In the genomic region with DNA sequence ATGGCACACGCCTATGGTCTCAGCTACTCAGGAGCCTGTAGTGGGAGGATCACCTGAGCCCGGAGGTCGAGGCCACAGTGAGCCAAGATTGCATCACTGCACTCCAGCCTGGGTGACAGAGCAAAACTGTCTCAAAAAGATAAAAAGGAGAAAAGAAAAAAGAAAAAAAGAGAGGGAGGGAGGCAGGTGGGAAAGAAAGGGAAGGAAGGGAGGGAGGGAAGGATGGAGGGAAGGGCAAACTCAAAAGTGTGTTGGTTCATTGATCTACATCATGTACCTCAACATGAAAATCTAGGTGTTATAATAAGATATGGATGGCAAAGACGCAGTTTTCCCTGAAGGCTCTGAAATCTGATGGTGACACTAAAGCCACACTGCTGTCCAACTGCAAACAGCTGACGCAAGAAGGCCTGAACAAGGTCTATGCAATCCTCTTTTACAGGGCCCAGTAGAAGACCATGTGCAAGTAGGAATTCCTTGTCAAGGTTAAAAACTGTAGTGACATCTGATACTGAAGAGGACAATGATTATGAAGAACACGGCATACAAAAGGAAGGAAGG, we compare ENCODE assay signal across 1 cellular context.
A peak's percentile ranks its signal among the peaks of the same experiment; 100 is the strongest.
TF ChIP-seq lines count a peak whose summit lies in the region.

No MANE protein-coding gene starts in this region.

TF ChIP-seq in K562, 482 proteins besides CTCF, POLR2A, EP300 and RAD21 (continued from another document and continues in another):
- TF ChIP-seq, protein P1, sequence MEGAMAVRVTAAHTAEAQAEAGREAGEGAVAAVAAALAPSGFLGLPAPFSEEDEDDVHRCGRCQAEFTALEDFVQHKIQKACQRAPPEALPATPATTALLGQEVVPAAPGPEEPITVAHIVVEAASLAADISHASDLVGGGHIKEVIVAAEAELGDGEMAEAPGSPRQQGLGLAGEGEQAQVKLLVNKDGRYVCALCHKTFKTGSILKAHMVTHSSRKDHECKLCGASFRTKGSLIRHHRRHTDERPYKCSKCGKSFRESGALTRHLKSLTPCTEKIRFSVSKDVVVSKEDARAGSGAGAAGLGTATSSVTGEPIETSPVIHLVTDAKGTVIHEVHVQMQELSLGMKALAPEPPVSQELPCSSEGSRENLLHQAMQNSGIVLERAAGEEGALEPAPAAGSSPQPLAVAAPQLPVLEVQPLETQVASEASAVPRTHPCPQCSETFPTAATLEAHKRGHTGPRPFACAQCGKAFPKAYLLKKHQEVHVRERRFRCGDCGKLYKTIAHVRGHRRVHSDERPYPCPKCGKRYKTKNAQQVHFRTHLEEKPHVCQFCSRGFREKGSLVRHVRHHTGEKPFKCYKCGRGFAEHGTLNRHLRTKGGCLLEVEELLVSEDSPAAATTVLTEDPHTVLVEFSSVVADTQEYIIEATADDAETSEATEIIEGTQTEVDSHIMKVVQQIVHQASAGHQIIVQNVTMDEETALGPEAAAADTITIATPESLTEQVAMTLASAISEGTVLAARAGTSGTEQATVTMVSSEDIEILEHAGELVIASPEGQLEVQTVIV (CRISPR knock-in tag; IDR thresholded peaks at IDR 0.05; ENCODE audit: borderline replicate concordance), result no peak
- TF ChIP-seq C11orf30 (IDR thresholded peaks at IDR 0.05; ENCODE audit: low read depth), result peak; percentile 90
- TF ChIP-seq FIP1L1 (IDR thresholded peaks at IDR 0.05; ENCODE audit: low read depth, low read length, poor library complexity, severe bottlenecking), result no peak
- TF ChIP-seq, protein P2, sequence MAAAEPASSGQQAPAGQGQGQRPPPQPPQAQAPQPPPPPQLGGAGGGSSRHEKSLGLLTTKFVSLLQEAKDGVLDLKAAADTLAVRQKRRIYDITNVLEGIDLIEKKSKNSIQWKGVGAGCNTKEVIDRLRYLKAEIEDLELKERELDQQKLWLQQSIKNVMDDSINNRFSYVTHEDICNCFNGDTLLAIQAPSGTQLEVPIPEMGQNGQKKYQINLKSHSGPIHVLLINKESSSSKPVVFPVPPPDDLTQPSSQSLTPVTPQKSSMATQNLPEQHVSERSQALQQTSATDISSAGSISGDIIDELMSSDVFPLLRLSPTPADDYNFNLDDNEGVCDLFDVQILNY (CRISPR knock-in tag; IDR thresholded peaks at IDR 0.05), result no peak
- peak; percentile 67; the same call in 1 of the 2 replicates for TF ChIP-seq SMAD3 (CRISPR knock-in tag; conservative IDR thresholded peaks at IDR 0.05)
- no peak; the same call in 1 of the 2 replicates for TF ChIP-seq ETV5 (CRISPR knock-in tag; IDR thresholded peaks at IDR 0.05; ENCODE audit: low read depth)
- TF ChIP-seq, protein P3, sequence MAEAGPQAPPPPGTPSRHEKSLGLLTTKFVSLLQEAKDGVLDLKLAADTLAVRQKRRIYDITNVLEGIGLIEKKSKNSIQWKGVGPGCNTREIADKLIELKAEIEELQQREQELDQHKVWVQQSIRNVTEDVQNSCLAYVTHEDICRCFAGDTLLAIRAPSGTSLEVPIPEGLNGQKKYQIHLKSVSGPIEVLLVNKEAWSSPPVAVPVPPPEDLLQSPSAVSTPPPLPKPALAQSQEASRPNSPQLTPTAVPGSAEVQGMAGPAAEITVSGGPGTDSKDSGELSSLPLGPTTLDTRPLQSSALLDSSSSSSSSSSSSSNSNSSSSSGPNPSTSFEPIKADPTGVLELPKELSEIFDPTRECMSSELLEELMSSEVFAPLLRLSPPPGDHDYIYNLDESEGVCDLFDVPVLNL (CRISPR knock-in tag; IDR thresholded peaks at IDR 0.05; ENCODE audit: low read depth), result no peak
- no peak for TF ChIP-seq TCFL5 (CRISPR knock-in tag; conservative IDR thresholded peaks at IDR 0.05)
- no peak for TF ChIP-seq PURB (CRISPR knock-in tag; IDR thresholded peaks at IDR 0.05; ENCODE audit: low read depth)
- peak; percentile 94 for TF ChIP-seq ZEB2 (IDR thresholded peaks at IDR 0.05)
- TF ChIP-seq ZNF785 (CRISPR knock-in tag; IDR thresholded peaks at IDR 0.05), result no peak
- TF ChIP-seq NCOA2 (IDR thresholded peaks at IDR 0.05; ENCODE audit: partially characterized antibody in 2 of 2), result no peak
- TF ChIP-seq EGR1 (conservative IDR thresholded peaks at IDR 0.05), result no peak
- no peak for TF ChIP-seq CHD2 (IDR thresholded peaks at IDR 0.05; ENCODE audit: low read depth, low read length)
- TF ChIP-seq CCAR2 (IDR thresholded peaks at IDR 0.05; ENCODE audit: low read depth, low read length), result no peak
- TF ChIP-seq CCNT2 (IDR thresholded peaks at IDR 0.05; ENCODE audit: borderline replicate concordance, extremely low read depth, insufficient read length, low read depth, low read length), result no peak
- TF ChIP-seq PTBP1 (IDR thresholded peaks at IDR 0.05; ENCODE audit: low read depth, low read length), result no peak
- no peak for TF ChIP-seq ZNF12 (CRISPR knock-in tag; IDR thresholded peaks at IDR 0.05)
- TF ChIP-seq SAFB2 (IDR thresholded peaks at IDR 0.05; ENCODE audit: borderline replicate concordance, low read depth, low read length, severe bottlenecking), result no peak
- no peak for TF ChIP-seq HNRNPL (IDR thresholded peaks at IDR 0.05; ENCODE audit: low read depth, low read length)
- TF ChIP-seq, protein P4, sequence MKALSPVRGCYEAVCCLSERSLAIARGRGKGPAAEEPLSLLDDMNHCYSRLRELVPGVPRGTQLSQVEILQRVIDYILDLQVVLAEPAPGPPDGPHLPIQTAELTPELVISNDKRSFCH (CRISPR knock-in tag; IDR thresholded peaks at IDR 0.05), result no peak
- TF ChIP-seq, protein P4 (tag; IDR thresholded peaks at IDR 0.05), result no peak
- TF ChIP-seq CHCHD3 (CRISPR knock-in tag; IDR thresholded peaks at IDR 0.05), result no peak
- TF ChIP-seq, protein P5, sequence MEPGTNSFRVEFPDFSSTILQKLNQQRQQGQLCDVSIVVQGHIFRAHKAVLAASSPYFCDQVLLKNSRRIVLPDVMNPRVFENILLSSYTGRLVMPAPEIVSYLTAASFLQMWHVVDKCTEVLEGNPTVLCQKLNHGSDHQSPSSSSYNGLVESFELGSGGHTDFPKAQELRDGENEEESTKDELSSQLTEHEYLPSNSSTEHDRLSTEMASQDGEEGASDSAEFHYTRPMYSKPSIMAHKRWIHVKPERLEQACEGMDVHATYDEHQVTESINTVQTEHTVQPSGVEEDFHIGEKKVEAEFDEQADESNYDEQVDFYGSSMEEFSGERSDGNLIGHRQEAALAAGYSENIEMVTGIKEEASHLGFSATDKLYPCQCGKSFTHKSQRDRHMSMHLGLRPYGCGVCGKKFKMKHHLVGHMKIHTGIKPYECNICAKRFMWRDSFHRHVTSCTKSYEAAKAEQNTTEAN (CRISPR knock-in tag; IDR thresholded peaks at IDR 0.05), result no peak
- TF ChIP-seq, protein P6, sequence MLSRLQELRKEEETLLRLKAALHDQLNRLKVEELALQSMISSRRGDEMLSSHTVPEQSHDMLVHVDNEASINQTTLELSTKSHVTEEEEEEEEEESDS (CRISPR knock-in tag; IDR thresholded peaks at IDR 0.05), result no peak
- no peak for TF ChIP-seq NELFE (IDR thresholded peaks at IDR 0.05; ENCODE audit: insufficient read depth, insufficient read length)
- no peak for TF ChIP-seq ZFPM2 (CRISPR knock-in tag; IDR thresholded peaks at IDR 0.05)
- 0 out of 4 replicates have a peak, but pooled peaks of 1 of the 2 experiments have one; percentile 40 for TF ChIP-seq SRF (CRISPR knock-in tag; IDR thresholded peaks at IDR 0.05)
- no peak for TF ChIP-seq RFX5 (IDR thresholded peaks at IDR 0.05; ENCODE audit: low read depth, low read length)
- TF ChIP-seq, protein P7, sequence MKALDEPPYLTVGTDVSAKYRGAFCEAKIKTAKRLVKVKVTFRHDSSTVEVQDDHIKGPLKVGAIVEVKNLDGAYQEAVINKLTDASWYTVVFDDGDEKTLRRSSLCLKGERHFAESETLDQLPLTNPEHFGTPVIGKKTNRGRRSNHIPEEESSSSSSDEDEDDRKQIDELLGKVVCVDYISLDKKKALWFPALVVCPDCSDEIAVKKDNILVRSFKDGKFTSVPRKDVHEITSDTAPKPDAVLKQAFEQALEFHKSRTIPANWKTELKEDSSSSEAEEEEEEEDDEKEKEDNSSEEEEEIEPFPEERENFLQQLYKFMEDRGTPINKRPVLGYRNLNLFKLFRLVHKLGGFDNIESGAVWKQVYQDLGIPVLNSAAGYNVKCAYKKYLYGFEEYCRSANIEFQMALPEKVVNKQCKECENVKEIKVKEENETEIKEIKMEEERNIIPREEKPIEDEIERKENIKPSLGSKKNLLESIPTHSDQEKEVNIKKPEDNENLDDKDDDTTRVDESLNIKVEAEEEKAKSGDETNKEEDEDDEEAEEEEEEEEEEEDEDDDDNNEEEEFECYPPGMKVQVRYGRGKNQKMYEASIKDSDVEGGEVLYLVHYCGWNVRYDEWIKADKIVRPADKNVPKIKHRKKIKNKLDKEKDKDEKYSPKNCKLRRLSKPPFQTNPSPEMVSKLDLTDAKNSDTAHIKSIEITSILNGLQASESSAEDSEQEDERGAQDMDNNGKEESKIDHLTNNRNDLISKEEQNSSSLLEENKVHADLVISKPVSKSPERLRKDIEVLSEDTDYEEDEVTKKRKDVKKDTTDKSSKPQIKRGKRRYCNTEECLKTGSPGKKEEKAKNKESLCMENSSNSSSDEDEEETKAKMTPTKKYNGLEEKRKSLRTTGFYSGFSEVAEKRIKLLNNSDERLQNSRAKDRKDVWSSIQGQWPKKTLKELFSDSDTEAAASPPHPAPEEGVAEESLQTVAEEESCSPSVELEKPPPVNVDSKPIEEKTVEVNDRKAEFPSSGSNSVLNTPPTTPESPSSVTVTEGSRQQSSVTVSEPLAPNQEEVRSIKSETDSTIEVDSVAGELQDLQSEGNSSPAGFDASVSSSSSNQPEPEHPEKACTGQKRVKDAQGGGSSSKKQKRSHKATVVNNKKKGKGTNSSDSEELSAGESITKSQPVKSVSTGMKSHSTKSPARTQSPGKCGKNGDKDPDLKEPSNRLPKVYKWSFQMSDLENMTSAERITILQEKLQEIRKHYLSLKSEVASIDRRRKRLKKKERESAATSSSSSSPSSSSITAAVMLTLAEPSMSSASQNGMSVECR (CRISPR knock-in tag; IDR thresholded peaks at IDR 0.05), result no peak
- no peak for TF ChIP-seq ZBED1 (IDR thresholded peaks at IDR 0.05)
- TF ChIP-seq TCF7 (IDR thresholded peaks at IDR 0.05; ENCODE audit: borderline replicate concordance), result no peak
- no peak for TF ChIP-seq RBM14 (IDR thresholded peaks at IDR 0.05; ENCODE audit: borderline replicate concordance, insufficient read depth, low read depth, low read length)
- TF ChIP-seq, protein P8, sequence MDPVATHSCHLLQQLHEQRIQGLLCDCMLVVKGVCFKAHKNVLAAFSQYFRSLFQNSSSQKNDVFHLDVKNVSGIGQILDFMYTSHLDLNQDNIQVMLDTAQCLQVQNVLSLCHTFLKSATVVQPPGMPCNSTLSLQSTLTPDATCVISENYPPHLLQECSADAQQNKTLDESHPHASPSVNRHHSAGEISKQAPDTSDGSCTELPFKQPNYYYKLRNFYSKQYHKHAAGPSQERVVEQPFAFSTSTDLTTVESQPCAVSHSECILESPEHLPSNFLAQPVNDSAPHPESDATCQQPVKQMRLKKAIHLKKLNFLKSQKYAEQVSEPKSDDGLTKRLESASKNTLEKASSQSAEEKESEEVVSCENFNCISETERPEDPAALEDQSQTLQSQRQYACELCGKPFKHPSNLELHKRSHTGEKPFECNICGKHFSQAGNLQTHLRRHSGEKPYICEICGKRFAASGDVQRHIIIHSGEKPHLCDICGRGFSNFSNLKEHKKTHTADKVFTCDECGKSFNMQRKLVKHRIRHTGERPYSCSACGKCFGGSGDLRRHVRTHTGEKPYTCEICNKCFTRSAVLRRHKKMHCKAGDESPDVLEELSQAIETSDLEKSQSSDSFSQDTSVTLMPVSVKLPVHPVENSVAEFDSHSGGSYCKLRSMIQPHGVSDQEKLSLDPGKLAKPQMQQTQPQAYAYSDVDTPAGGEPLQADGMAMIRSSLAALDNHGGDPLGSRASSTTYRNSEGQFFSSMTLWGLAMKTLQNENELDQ (CRISPR knock-in tag; IDR thresholded peaks at IDR 0.05; ENCODE audit: borderline replicate concordance), result no peak
- no peak for TF ChIP-seq LARP7 (IDR thresholded peaks at IDR 0.05)
- peak; percentile 74 for TF ChIP-seq EP400 (IDR thresholded peaks at IDR 0.05)
- TF ChIP-seq, protein P9, sequence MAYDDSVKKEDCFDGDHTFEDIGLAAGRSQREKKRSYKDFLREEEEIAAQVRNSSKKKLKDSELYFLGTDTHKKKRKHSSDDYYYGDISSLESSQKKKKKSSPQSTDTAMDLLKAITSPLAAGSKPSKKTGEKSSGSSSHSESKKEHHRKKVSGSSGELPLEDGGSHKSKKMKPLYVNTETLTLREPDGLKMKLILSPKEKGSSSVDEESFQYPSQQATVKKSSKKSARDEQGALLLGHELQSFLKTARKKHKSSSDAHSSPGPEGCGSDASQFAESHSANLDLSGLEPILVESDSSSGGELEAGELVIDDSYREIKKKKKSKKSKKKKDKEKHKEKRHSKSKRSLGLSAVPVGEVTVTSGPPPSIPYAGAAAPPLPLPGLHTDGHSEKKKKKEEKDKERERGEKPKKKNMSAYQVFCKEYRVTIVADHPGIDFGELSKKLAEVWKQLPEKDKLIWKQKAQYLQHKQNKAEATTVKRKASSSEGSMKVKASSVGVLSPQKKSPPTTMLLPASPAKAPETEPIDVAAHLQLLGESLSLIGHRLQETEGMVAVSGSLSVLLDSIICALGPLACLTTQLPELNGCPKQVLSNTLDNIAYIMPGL (CRISPR knock-in tag; IDR thresholded peaks at IDR 0.05), result no peak
- TF ChIP-seq, protein P10, sequence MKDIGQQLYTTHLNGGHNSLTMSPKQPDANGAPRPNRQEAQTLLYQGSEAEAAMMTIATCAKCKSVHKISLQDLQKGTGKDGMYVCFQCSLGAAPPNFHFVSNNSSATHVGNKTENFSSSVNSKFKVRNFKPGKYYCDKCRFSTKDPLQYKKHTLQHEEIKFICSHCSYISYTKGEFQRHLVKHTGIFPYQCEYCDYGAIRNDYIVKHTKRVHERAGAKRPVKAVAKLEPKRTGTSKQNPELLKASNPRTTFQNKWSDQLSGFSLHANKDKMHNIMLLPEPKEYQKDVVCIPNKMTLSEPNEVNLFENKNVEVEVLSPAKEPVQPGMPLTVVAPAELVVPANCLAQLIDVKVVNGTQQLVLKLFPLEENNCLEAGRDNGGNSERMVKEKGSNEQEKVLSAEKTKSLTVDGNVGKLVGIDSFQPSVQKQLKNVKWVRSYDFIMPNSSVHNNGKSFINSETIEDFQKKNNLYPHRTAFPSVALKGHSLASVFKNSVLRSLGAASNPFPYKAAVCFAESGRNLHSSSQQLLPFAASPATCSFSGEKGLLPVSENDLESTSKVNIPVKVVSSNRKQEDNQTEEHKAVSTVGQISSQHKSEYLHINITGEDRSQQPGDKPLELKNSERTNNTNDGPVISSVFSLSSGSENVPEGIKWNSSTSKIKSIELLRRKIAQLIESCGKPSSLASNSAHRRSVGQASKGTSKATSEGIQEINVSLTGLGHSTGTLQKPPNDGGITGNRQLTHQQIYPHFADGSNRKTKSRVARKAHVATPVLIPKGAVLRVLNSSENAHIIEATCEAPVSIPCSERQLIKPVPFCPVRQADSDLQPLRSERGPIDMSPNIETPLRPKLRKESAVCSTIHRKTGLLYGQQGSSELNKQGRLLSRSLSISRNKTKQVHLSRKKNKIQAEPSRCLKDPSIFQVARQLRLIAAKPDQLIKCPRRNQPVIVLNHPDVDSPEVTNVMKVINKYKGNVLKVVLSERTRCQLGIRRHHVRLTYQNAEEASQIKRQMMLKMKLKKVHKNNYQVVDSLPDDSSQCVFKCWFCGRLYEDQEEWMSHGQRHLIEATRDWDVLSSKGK (CRISPR knock-in tag; IDR thresholded peaks at IDR 0.05), result no peak
- peak; percentile 79; the same call in 1 of the 2 replicates for TF ChIP-seq NFRKB (IDR thresholded peaks at IDR 0.05; ENCODE audit: low read depth)
